ENCODE assay signal across 8 cellular contexts in the genomic region with DNA sequence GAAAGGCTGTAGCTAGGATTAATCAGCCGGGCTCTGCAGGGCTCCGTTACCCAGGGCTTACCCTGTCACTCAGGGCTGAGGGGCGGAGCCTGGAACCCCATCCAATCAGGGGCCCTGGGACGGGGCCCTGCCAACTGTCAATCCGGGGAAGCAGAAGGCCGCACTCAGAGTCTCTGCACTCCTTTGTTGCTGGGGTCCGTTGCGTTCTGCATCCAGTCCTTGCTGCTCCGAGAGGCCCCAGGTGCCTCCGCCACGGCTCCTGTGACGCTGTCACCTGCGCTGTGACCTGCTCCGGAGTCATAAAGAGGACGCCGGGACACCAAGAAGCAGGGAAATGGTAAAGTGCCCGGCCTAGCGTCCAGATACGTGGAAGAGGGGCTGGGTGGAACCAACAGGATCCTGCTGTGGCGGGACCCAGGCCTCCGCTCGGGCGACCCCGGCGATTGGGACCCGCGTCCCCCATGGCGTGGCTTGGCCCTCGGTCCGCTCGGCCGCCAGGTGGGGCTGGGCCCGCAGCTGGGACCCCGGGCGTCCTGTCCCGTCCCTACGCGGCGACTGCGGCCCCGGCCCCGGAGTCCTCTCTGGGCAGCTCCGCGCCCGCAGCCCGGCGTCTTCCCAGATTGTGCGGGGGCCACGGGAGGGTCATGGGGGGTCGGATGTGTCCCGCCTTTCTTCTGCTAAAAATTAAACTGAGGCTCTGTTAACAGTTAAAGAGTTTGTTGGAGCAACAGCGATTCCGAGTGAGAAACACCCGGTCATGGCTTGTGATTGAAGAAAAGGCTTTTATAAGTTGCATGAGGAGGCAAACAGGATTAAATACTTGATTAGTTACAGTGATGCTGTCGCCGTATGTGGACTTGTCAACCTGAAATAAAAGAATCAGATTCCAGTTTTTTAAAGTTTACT. TPM values are rescaled to one million over a fixed set of nuclear protein-coding genes. Genes with fewer than 3 reads are reported as not detected.
DNase-seq lines count a peak whose midpoint lies in the region; ATAC-seq, FAIRE-seq and TF ChIP-seq lines count a peak whose summit lies in the region.

Gene ZNF491, plus strand, starts transcription at position 133 of the 906 bp plus-strand sequence. CDS start 7,431 bp downstream, outside the sequence.

- H3K4me3 ChIP-seq in BJ (ENCODE audit: low read depth, low read length): peak within 1 kb of the TSS; percentile 68
- H3K4me3 ChIP-seq in endothelial cell of umbilical vein (replicated peaks in 1 of 3; ENCODE audit: insufficient read depth in 1 of 3, low read depth in 1 of 3, low read length in 3 of 3): peak within 1 kb of the TSS; percentile 39 to 75 (median 62)

- TF ChIP-seq POLR2A in endothelial cell of umbilical vein (IDR thresholded peaks at IDR 0.05; ENCODE audit: low read depth, low read length): peak; percentile 52

- no TSS peak for BruUV-seq in endothelial cell of umbilical vein (replicated peaks; lab: Mats Ljungman, UMichigan)

- POLR2A ChIA-PET in BJ (lab: Charles Lee) (interaction anchor here (0.5 to 0.6 kb wide), 2 partner anchors 28 to 86 kb away, joined by 3 read pairs; no protein-coding TSS in a partner anchor), endothelial cell of umbilical vein (lab: Charles Lee) (no interaction called here)

- H3K36me3 ChIP-seq in BJ (ENCODE audit: control insufficient read depth, insufficient read depth, low read length) (no peaks in the 10 kb centered on the region), endothelial cell of umbilical vein (ENCODE audit: control insufficient read depth in 2 of 2, extremely low read depth in 1 of 2, insufficient read depth in 2 of 2, low read length in 2 of 2) (no peaks in the 10 kb centered on the region)

- FAIRE-seq in endothelial cell of umbilical vein (lab: Jason Lieb, UNC): peak; percentile 84

- peak within 1 kb of the TSS; percentile 70 for H3K9ac ChIP-seq in endothelial cell of umbilical vein (replicated peaks; ENCODE audit: extremely low read depth, insufficient read depth, low read length)

- TF ChIP-seq CTCF in BJ (IDR thresholded peaks at IDR 0.05; ENCODE audit: insufficient read depth, low read depth, low read length) (peak; percentile 19; the same call in 1 of the 2 replicates), endothelial cell of umbilical vein (IDR thresholded peaks at IDR 0.05; ENCODE audit: extremely low read depth in 1 of 2, insufficient read depth in 1 of 2, low read depth in 1 of 2, low read length in 2 of 2) (peak; percentile 13 to 21)

- peak; percentile 49 for DNase-seq in BJ (ENCODE audit: low read depth)
- DNase-seq in GM19240 (ENCODE audit: insufficient read length, low spot score): peak; percentile 90
- DNase-seq in NOMO-1 (lab: John Stamatoyannopoulos, UW; ENCODE audit: unreplicated experiment in 2 of 2): peak; percentile 44 to 46
- DNase-seq in activated CD8-positive, alpha-beta memory T cell treated with anti-CD3 and anti-CD28 coated beads, Interleukin-2, amount 50 U/mL, for 24 hours (ENCODE audit: extremely low read depth): peak; percentile 67
- DNase-seq in endothelial cell of umbilical vein (ENCODE audit: low read depth, low spot score): peak; percentile 83
- peak; percentile 92 for DNase-seq in midbrain (lab: John Stamatoyannopoulos, UW)
- peak; percentile 45 for DNase-seq in stimulated activated CD8-positive, alpha-beta memory T cell treated with anti-CD3 and anti-CD28 coated beads, Interleukin-15, amount 100 ng/mL, for 24 hours (ENCODE audit: low read depth)

- intact Hi-C loops in endothelial cell of umbilical vein (cut with micrococcal nuclease): loop anchor here (1.0 to 5.0 kb wide), 4 partner anchors 14 to 342 kb away; partner anchors contain the start of genes ZNF20 and ZNF700

- H4K20me1 ChIP-seq in endothelial cell of umbilical vein (replicated peaks; ENCODE audit: control insufficient read depth, extremely low read depth, insufficient read depth, low read length): no peaks in the 10 kb centered on the region

- H3K9me1 ChIP-seq in endothelial cell of umbilical vein (replicated peaks; ENCODE audit: control insufficient read depth, extremely low read depth, insufficient read depth, low read length): no peaks in the 10 kb centered on the region

- peak within 1 kb of the TSS; percentile 99 for H2AFZ ChIP-seq in endothelial cell of umbilical vein (ENCODE audit: low read depth, low read length)

- no peaks in the 10 kb centered on the region for H3K79me2 ChIP-seq in endothelial cell of umbilical vein (ENCODE audit: control insufficient read depth, insufficient read depth, low read length)

- H3K4me2 ChIP-seq in endothelial cell of umbilical vein (ENCODE audit: insufficient read depth, low read length): peak within 1 kb of the TSS; percentile 76

- dilution Hi-C loops in endothelial cell of umbilical vein (cut with MboI; ENCODE audit: extremely low pct_ligation_motif_present, low sequenced_read_pairs): no loop called here

- no peaks in the 10 kb centered on the region for H3K9me3 ChIP-seq in endothelial cell of umbilical vein (replicated peaks; ENCODE audit: control insufficient read depth, insufficient read depth, low read length)

- H3K4me1 ChIP-seq in endothelial cell of umbilical vein (ENCODE audit: control insufficient read depth, extremely low read depth, insufficient read depth, low read length): peaks cover 7% of the 10 kb centered on the region

- no peaks in the 10 kb centered on the region for H3K27me3 ChIP-seq in BJ (ENCODE audit: control insufficient read depth, insufficient read depth, low read length)
- H3K27me3 ChIP-seq in endothelial cell of umbilical vein (ENCODE audit: control insufficient read depth in 2 of 2, insufficient read depth in 2 of 2, low read length in 2 of 2): no peaks in the 10 kb centered on the region

- ATAC-seq in HG03521 (IDR thresholded peaks at IDR 0.05; ENCODE audit: unreplicated experiment): peak; percentile 88

- CTCF ChIA-PET in BJ (lab: Yijun Ruan, JAX) (interaction anchor here (0.9 to 3.3 kb wide), 16 partner anchors 9 to 358 kb away, joined by 3 to 53 read pairs (median 6); partner anchors contain the start of genes ZNF20, ZNF439, ZNF440 and ZNF625), endothelial cell of umbilical vein (lab: Charles Lee) (interaction anchor here (0.6 to 2.2 kb wide), 20 partner anchors 13 to 873 kb away, joined by 3 to 74 read pairs (median 6); partner anchors contain the start of genes ZNF20, ZNF441, ZNF700 and ZNF823)

- no peak within 1 kb of the TSS for H3K27ac ChIP-seq in endothelial cell of umbilical vein (ENCODE audit: insufficient read depth, low read depth, low read length)

TF ChIP-seq in endothelial cell of umbilical vein, 7 proteins besides CTCF, POLR2A, EP300 and RAD21:
- TF ChIP-seq MAX (IDR thresholded peaks at IDR 0.05; ENCODE audit: insufficient read depth, insufficient read length): no peak
- TF ChIP-seq EZH2 (IDR thresholded peaks at IDR 0.05; ENCODE audit: borderline replicate concordance, low read depth, low read length, severe bottlenecking): peak; percentile 35

RNA-seq across cellular contexts. Expression of gene ZNF491, which starts in this region (rescaled TPM):
- polyA plus RNA-seq in BJ (2011; rRNA removed): 0.67 and 1.3 TPM in 2 replicates
- 1.3 and 2.1 TPM in 2 replicates for polyA minus RNA-seq in BJ (2011; rRNA and poly(A)+ RNA removed)
- total RNA-seq in endothelial cell of umbilical vein: 0.85 and 1.1 TPM in 2 replicates
- polyA plus RNA-seq in endothelial cell of umbilical vein: 0.35 and 0.55 TPM in 2 replicates
- 0.27 and 0.61 TPM in 2 replicates for polyA plus RNA-seq in endothelial cell of umbilical vein (2011; cell fraction: cytosol; rRNA removed)
- 1.8 and 2.0 TPM in 2 replicates for polyA plus RNA-seq in endothelial cell of umbilical vein (2011; cell fraction: nucleus; rRNA removed)
- polyA plus RNA-seq in endothelial cell of umbilical vein (2012): 0.80 and 0.95 TPM in 2 replicates
- polyA minus RNA-seq in endothelial cell of umbilical vein: 1.4 TPM in 2 replicates
- not detected for polyA minus RNA-seq in endothelial cell of umbilical vein (2011; cell fraction: cytosol; rRNA and poly(A)+ RNA removed)
- polyA minus RNA-seq in endothelial cell of umbilical vein (2011; cell fraction: nucleus; rRNA and poly(A)+ RNA removed): 0.72 and 1.4 TPM in 2 replicates
